ENCODE assay signal across 11 cellular contexts in genomic region chr2:200319587-200320337, GRCh38. TPM values are rescaled to one million over a fixed set of nuclear protein-coding genes. Genes with fewer than 3 reads are reported as not detected.
A peak's percentile ranks its signal among the peaks of the same experiment; 100 is the strongest.
DNase-seq lines count a peak whose midpoint lies in the region; ATAC-seq and TF ChIP-seq lines count a peak whose summit lies in the region.
"Had no signal": no experiment of that assay in that cellular context is flagged by ENCODE, and none has a peak within 500 bp of the region (broad histone marks: within the 10 kb centered on the region; RNA-seq: fewer than 3 reads in every experiment).

No MANE protein-coding gene starts in this region.

- TF ChIP-seq CTCF in brain (conservative IDR thresholded peaks at IDR 0.05), result no peak
- no peak for TF ChIP-seq CTCF in kidney epithelial cell (IDR thresholded peaks at IDR 0.05; ENCODE audit: insufficient read depth, low read length, poor library complexity, severe bottlenecking)
- no peak for TF ChIP-seq CTCF in type B pancreatic cell (conservative IDR thresholded peaks at IDR 0.05)

- peaks cover 5% of the 10 kb centered on the region for H3K36me3 Mint-ChIP-seq in brain
- H3K36me3 Mint-ChIP-seq in type B pancreatic cell, result peaks cover 4% of the 10 kb centered on the region

- no peak overlapping the region for H3K4me3 ChIP-seq in kidney epithelial cell (ENCODE audit: low read depth, low read length)
- H3K4me3 ChIP-seq: sigmoid colon, SK-N-MC had no signal

- ATAC-seq in GM18868 (IDR thresholded peaks at IDR 0.05; ENCODE audit: unreplicated experiment), result no peak
- ATAC-seq in activated CD4-positive, CD25-positive, alpha-beta regulatory T cell treated with anti-CD3 and anti-CD28 coated beads, Interleukin-2, amount 50 U/mL, for 24 hours, result no peak

- H3K27me3 ChIP-seq in kidney epithelial cell (ENCODE audit: control insufficient read depth, insufficient read depth, low read length), result no peaks in the 10 kb centered on the region
- H3K27me3 ChIP-seq: sigmoid colon had no signal

- peak; percentile 22 for DNase-seq in DMS79 treated with DMSO at 0.1 percent for 48 hours (lab: John Stamatoyannopoulos, UW)
- DNase-seq in DMS79 (lab: John Stamatoyannopoulos, UW), result no peak
- DNase-seq in kidney epithelial cell (ENCODE audit: low read depth), result peak; percentile 69
- no peak for DNase-seq in type B pancreatic cell (ENCODE audit: extremely low spot score, unreplicated experiment)
- no peak for DNase-seq in NCI-H1092 treated with DMSO at 0.1 percent for 48 hours (lab: John Stamatoyannopoulos, UW)
- DNase-seq: activated CD4-positive, alpha-beta memory T cell treated with anti-CD3 and anti-CD28 coated beads, Interleukin-2, amount 10 ng/mL, durations not matched to agents 7 days and 5 days; sigmoid colon had no signal

- H3K36me3 ChIP-seq in kidney epithelial cell (ENCODE audit: control insufficient read depth, insufficient read depth, low read length), result no peaks in the 10 kb centered on the region
- H3K36me3 ChIP-seq: sigmoid colon had no signal

- H3K4me3 Mint-ChIP-seq in brain (peak overlapping the region in 1 of 5 experiments; percentile 30), type B pancreatic cell (peak overlapping the region; percentile 59)
- H3K4me3 Mint-ChIP-seq: activated CD4-positive, alpha-beta memory T cell treated with anti-CD3 and anti-CD28 coated beads, Interleukin-2, amount 10 ng/mL, durations not matched to agents 7 days and 5 days had no signal

- H3K4me1 Mint-ChIP-seq in brain (peaks cover 90% of the 10 kb centered on the region), type B pancreatic cell (ENCODE audit: unreplicated experiment) (peaks cover 54% of the 10 kb centered on the region)

- H3K9me3 Mint-ChIP-seq in brain (no peaks in the 10 kb centered on the region), type B pancreatic cell (peaks cover 5% of the 10 kb centered on the region)
- H3K9me3 Mint-ChIP-seq: activated CD4-positive, alpha-beta memory T cell treated with anti-CD3 and anti-CD28 coated beads, Interleukin-2, amount 10 ng/mL, durations not matched to agents 7 days and 5 days had no signal

- H3K27ac Mint-ChIP-seq in brain (peak overlapping the region in 4 of 5 experiments; percentile 74 to 87 (median 80)), type B pancreatic cell (peak overlapping the region; percentile 84)
- H3K27ac Mint-ChIP-seq: activated CD4-positive, alpha-beta memory T cell treated with anti-CD3 and anti-CD28 coated beads, Interleukin-2, amount 10 ng/mL, durations not matched to agents 7 days and 5 days had no signal

- H3K27me3 Mint-ChIP-seq in brain (peaks cover 2% of the 10 kb centered on the region), type B pancreatic cell (no peaks in the 10 kb centered on the region)
- H3K27me3 Mint-ChIP-seq: activated CD4-positive, alpha-beta memory T cell treated with anti-CD3 and anti-CD28 coated beads, Interleukin-2, amount 10 ng/mL, durations not matched to agents 7 days and 5 days had no signal

RNA-seq across cellular contexts. Expression of gene SPATS2L, which starts 13.3 kb away (rescaled TPM):
- 46.2 TPM for polyA plus RNA-seq in brain (ENCODE audit: insufficient read depth, low read depth, low replicate concordance)
- total RNA-seq in kidney epithelial cell (77.3 and 82.3 TPM in 2 replicates), type B pancreatic cell (ENCODE audit: low replicate concordance) (97.8 and 114 TPM in 2 replicates)

Comparison
In these comparisons a context has a peak if more than half of its experiments do, and no peak if none do; other contexts are left out.
1. DNase-seq: peak in DMS79 treated with DMSO at 0.1 percent for 48 hours (single experiment) and kidney epithelial cell (single experiment); none in DMS79 (single experiment), type B pancreatic cell (single experiment) and NCI-H1092 treated with DMSO at 0.1 percent for 48 hours (single experiment).